In the genomic region with DNA sequence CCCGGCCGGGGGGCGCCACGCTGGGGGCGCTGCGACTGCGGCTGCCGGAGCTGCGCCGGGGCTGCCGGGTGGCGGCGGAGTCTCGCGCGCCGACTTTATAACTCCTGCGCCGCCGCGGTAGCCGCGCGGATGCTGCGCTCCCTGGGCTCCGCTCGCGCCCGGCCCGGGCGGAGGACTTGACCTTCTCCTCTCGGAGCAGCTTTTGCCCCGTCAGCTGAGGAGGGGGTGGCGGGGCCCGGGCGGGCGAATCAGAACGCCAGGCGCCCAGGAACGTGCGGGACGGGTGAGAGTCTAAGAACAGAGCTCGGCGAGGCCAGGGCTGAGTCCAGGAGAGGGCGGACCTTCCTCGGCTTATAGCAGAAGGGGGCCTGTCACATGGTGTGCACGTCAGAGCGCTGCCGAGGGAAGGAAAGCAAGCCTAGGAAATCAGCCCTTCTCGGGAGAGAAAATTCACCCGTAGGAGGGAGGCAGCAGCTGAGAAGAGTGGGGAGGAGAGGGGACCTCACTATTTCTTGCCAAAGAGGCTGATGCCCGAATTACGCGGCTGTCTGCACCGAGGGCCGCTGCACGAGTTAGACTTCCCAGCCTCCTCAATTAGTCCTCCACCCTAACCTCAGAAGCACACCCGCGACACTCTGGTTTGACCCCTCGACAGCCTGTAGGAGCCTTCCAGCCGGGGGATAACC, we compare ENCODE assay signal across 1 cellular context.
TF ChIP-seq lines count a peak whose summit lies in the region.

TSS of gene FOXD1 (minus strand) at position 327 of the 686 bp plus-strand sequence. CDS start 415 bp downstream, outside the sequence.

TF ChIP-seq in WTC11, 78 proteins besides CTCF, POLR2A, EP300 and RAD21 (continued from another document):
- TF ChIP-seq ZNF281 (CRISPR knock-in tag; IDR thresholded peaks at IDR 0.05) (no peak), FOXP1 (CRISPR knock-in tag; IDR thresholded peaks at IDR 0.05; ENCODE audit: borderline replicate concordance) (0 out of 2 replicates have a peak, but pooled peaks have one; percentile 26), MAX (CRISPR knock-in tag; IDR thresholded peaks at IDR 0.05) (peak; percentile 74; the same call in 1 of the 2 replicates), FOXJ3 (CRISPR knock-in tag; IDR thresholded peaks at IDR 0.05; ENCODE audit: borderline replicate concordance) (no peak)
- TF ChIP-seq, protein P1, sequence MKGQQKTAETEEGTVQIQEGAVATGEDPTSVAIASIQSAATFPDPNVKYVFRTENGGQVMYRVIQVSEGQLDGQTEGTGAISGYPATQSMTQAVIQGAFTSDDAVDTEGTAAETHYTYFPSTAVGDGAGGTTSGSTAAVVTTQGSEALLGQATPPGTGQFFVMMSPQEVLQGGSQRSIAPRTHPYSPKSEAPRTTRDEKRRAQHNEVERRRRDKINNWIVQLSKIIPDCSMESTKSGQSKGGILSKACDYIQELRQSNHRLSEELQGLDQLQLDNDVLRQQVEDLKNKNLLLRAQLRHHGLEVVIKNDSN (CRISPR knock-in tag; IDR thresholded peaks at IDR 0.05): peak; percentile 89
- TF ChIP-seq, protein P2, sequence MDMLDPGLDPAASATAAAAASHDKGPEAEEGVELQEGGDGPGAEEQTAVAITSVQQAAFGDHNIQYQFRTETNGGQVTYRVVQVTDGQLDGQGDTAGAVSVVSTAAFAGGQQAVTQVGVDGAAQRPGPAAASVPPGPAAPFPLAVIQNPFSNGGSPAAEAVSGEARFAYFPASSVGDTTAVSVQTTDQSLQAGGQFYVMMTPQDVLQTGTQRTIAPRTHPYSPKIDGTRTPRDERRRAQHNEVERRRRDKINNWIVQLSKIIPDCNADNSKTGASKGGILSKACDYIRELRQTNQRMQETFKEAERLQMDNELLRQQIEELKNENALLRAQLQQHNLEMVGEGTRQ (CRISPR knock-in tag; IDR thresholded peaks at IDR 0.05): peak; percentile 89
